10 cellular contexts compared by ENCODE assay signal in the genomic region with DNA sequence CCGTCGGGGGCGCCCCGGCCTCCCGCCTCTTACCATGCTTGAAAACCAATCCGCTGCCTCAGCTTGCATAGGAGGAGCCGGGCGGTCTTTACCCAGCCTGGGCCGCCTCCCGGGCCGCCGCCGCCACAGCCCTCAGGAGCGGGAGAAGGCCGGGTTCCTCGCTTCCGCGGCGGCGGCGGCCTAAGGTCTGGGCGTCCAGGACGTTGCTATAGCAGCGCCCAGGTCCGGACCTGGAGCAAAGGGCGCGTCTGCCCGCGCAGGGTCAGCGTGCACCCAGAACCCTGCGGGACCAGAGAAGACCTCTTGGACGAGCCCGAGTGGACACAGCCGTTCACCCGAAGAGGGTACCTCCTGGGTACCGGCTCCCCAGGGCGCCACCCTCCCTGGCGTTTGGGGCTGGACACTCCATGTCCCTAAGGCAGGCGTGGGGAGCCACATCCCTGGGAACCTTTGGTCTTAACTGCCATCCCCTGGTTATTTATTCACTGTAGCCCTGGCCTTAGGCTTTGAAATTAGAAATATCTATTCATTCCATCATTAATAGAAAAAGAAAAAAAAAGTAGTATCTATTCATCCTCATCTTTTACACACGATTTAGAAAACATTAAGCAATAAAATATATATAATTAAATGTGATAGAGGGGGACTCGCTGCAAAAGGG. TPM values are rescaled to one million over a fixed set of nuclear protein-coding genes. Genes with fewer than 3 reads are reported as not detected.
DNase-seq lines count a peak whose midpoint lies in the region; ATAC-seq and TF ChIP-seq lines count a peak whose summit lies in the region.
"Had no signal": no experiment of that assay in that cellular context is flagged by ENCODE, and none has a peak within 500 bp of the region (broad histone marks: within the 10 kb centered on the region; RNA-seq: fewer than 3 reads in every experiment).

No MANE protein-coding gene starts in this region.

- H3K27me3 ChIP-seq in ectodermal cell (ENCODE audit: control insufficient read depth, insufficient read depth, low read length, poor library complexity, severe bottlenecking): no peaks in the 10 kb centered on the region
- no peaks in the 10 kb centered on the region for H3K27me3 ChIP-seq in uterus
- H3K27me3 ChIP-seq: BLaER1 treated with 17β-estradiol and CSF1 and Interleukin-3, amounts not matched to agents 10 nM and 100 nM had no signal

- H3K27ac ChIP-seq in ectodermal cell (ENCODE audit: insufficient read depth, low read depth, low read length, poor library complexity, severe bottlenecking): no peak overlapping the region
- peak overlapping the region; percentile 26 to 46 for H3K27ac ChIP-seq in uterus
- H3K27ac ChIP-seq: BLaER1 treated with 17β-estradiol and CSF1 and Interleukin-3, amounts not matched to agents 10 nM and 100 nM had no signal

- intact Hi-C loops in activated CD4-positive, alpha-beta T cell treated with anti-CD3 and anti-CD28 coated beads, Interleukin-2, amount 10 ng/mL, durations not matched to agents 24 days and 14 days (cut with micrococcal nuclease): loop anchor here (5.0 kb wide), 2 partner anchors 35 to 930 kb away; partner anchors contain the start of genes DNAJC3 and SOX21
- intact Hi-C loops in uterus (cut with DNase I; ENCODE audit: low total_unique reads): loop anchor here (5.0 kb wide), 1 partner anchor 35 kb away; the partner anchor contains the start of gene DNAJC3

- H3K9me3 Mint-ChIP-seq in activated CD4-positive, alpha-beta T cell treated with anti-CD3 and anti-CD28 coated beads, Interleukin-2, amount 10 ng/mL, durations not matched to agents 24 days and 14 days: no peaks in the 10 kb centered on the region
- H3K9me3 Mint-ChIP-seq: memory B cell had no signal

- peak; percentile 57 for DNase-seq in activated CD4-positive, alpha-beta T cell treated with anti-CD3 and anti-CD28 coated beads, Interleukin-2, amount 10 ng/mL, durations not matched to agents 24 days and 14 days
- no peak for DNase-seq in activated CD4-positive, alpha-beta T cell treated with anti-CD3 and anti-CD28 coated beads for 4 hours
- DNase-seq in lung microvascular endothelial cell (ENCODE audit: low read depth in 2 of 2): peak; percentile 38 to 61
- DNase-seq in uterus: peak; percentile 30 to 40
- no peak for DNase-seq in NCI-H187 (lab: John Stamatoyannopoulos, UW)

- TF ChIP-seq CTCF in uterus (IDR thresholded peaks at IDR 0.05): no peak

- peaks cover 8% of the 10 kb centered on the region for H3K4me1 Mint-ChIP-seq in activated CD4-positive, alpha-beta T cell treated with anti-CD3 and anti-CD28 coated beads, Interleukin-2, amount 10 ng/mL, durations not matched to agents 24 days and 14 days
- H3K4me1 Mint-ChIP-seq: memory B cell had no signal

- no peak overlapping the region for H3K4me3 Mint-ChIP-seq in activated CD4-positive, alpha-beta T cell treated with anti-CD3 and anti-CD28 coated beads, Interleukin-2, amount 10 ng/mL, durations not matched to agents 24 days and 14 days
- H3K4me3 Mint-ChIP-seq: memory B cell had no signal

- ATAC-seq in HG03521 (IDR thresholded peaks at IDR 0.05; ENCODE audit: unreplicated experiment) (no peak), GM18858 (IDR thresholded peaks at IDR 0.05; ENCODE audit: unreplicated experiment) (no peak)

- 54 to 56% methylated on average over 39 to 40 of the region's 41 CpGs for WGBS in ectodermal cell, 2 experiments

- H3K27ac Mint-ChIP-seq in activated CD4-positive, alpha-beta T cell treated with anti-CD3 and anti-CD28 coated beads, Interleukin-2, amount 10 ng/mL, durations not matched to agents 24 days and 14 days: no peak overlapping the region
- H3K27ac Mint-ChIP-seq: memory B cell had no signal

- peaks cover 14% of the 10 kb centered on the region for H3K4me1 ChIP-seq in ectodermal cell (ENCODE audit: control insufficient read depth, insufficient read depth, low read length)
- H3K4me1 ChIP-seq in uterus: no peaks in the 10 kb centered on the region
- H3K4me1 ChIP-seq: BLaER1 treated with 17β-estradiol and CSF1 and Interleukin-3, amounts not matched to agents 10 nM and 100 nM had no signal

- no peak for TF ChIP-seq POLR2A in uterus (IDR thresholded peaks at IDR 0.05)

- H3K36me3 Mint-ChIP-seq in activated CD4-positive, alpha-beta T cell treated with anti-CD3 and anti-CD28 coated beads, Interleukin-2, amount 10 ng/mL, durations not matched to agents 24 days and 14 days (ENCODE audit: low read depth): no peaks in the 10 kb centered on the region
- H3K36me3 Mint-ChIP-seq: memory B cell had no signal

- H3K9me3 ChIP-seq in ectodermal cell (ENCODE audit: control insufficient read depth, low read length) (no peaks in the 10 kb centered on the region), uterus (no peaks in the 10 kb centered on the region)

- peaks cover 53% of the 10 kb centered on the region for H3K27me3 Mint-ChIP-seq in activated CD4-positive, alpha-beta T cell treated with anti-CD3 and anti-CD28 coated beads, Interleukin-2, amount 10 ng/mL, durations not matched to agents 24 days and 14 days

- H3K36me3 ChIP-seq in ectodermal cell (ENCODE audit: control insufficient read depth, insufficient read depth, low read length) (peaks cover 5% of the 10 kb centered on the region), uterus (no peaks in the 10 kb centered on the region)
- H3K36me3 ChIP-seq: BLaER1 treated with 17β-estradiol and CSF1 and Interleukin-3, amounts not matched to agents 10 nM and 100 nM had no signal

- H3K4me3 ChIP-seq in ectodermal cell (ENCODE audit: insufficient read depth, low read depth, low read length) (peak overlapping the region; percentile 77), uterus (peak overlapping the region; percentile 36 to 39)
- H3K4me3 ChIP-seq: BLaER1 treated with 17β-estradiol and CSF1 and Interleukin-3, amounts not matched to agents 10 nM and 100 nM had no signal

RNA-seq across cellular contexts. Expression of gene DZIP1, which starts 2.4 kb away (rescaled TPM):
- 0.12 and 0.14 TPM in 2 replicates for total RNA-seq in activated CD4-positive, alpha-beta T cell treated with anti-CD3 and anti-CD28 coated beads, Interleukin-2, amount 10 ng/mL, durations not matched to agents 24 days and 14 days
- 49.8 TPM for polyA plus RNA-seq in ectodermal cell (2013, experiment 1 of 4)
- polyA plus RNA-seq in ectodermal cell (2013, experiment 2 of 4): 49.6 TPM
- polyA plus RNA-seq in ectodermal cell (2013, experiment 3 of 4): 50.0 TPM
- 52.2 TPM for polyA plus RNA-seq in ectodermal cell (2013, experiment 4 of 4)
- 0.79 and 1.1 TPM in 2 replicates for total RNA-seq in lung microvascular endothelial cell
- total RNA-seq in uterus: 10 to 100 TPM; 24.1 to 65.3 (median 42.3) TPM

RNA-seq across cellular contexts. Expression of gene DNAJC3, which starts 34.8 kb away (rescaled TPM):
- total RNA-seq in activated CD4-positive, alpha-beta T cell treated with anti-CD3 and anti-CD28 coated beads, Interleukin-2, amount 10 ng/mL, durations not matched to agents 24 days and 14 days: 25.2 and 25.6 TPM in 2 replicates
- 17.1 TPM for polyA plus RNA-seq in ectodermal cell (2013, experiment 1 of 4)
- 18.1 TPM for polyA plus RNA-seq in ectodermal cell (2013, experiment 2 of 4)
- polyA plus RNA-seq in ectodermal cell (2013, experiment 3 of 4): 12.6 TPM
- 13.1 TPM for polyA plus RNA-seq in ectodermal cell (2013, experiment 4 of 4)
- 43.8 and 68.1 TPM in 2 replicates for total RNA-seq in lung microvascular endothelial cell
- 10 to 100 TPM; 16.9 to 67.6 (median 53.5) TPM for total RNA-seq in uterus

Comparison
In these comparisons a context has a peak if more than half of its experiments do, and no peak if none do; other contexts are left out.
1. DNase-seq: peak in activated CD4-positive, alpha-beta T cell treated with anti-CD3 and anti-CD28 coated beads, Interleukin-2, amount 10 ng/mL, durations not matched to agents 24 days and 14 days (single experiment), lung microvascular endothelial cell (2 of 2) and uterus (2 of 2); none in activated CD4-positive, alpha-beta T cell treated with anti-CD3 and anti-CD28 coated beads for 4 hours (0 of 2) and NCI-H187 (0 of 2).
2. RNA of gene DZIP1, which starts 2.4 kb away (total RNA-seq): 24.1 to 65.3 TPM in uterus; 0.79 to 1.1 TPM in lung microvascular endothelial cell and 0.12 to 0.14 TPM in activated CD4-positive, alpha-beta T cell treated with anti-CD3 and anti-CD28 coated beads, Interleukin-2, amount 10 ng/mL, durations not matched to agents 24 days and 14 days; every median in the first group is over 10 times any median in the second.